In the genomic region with DNA sequence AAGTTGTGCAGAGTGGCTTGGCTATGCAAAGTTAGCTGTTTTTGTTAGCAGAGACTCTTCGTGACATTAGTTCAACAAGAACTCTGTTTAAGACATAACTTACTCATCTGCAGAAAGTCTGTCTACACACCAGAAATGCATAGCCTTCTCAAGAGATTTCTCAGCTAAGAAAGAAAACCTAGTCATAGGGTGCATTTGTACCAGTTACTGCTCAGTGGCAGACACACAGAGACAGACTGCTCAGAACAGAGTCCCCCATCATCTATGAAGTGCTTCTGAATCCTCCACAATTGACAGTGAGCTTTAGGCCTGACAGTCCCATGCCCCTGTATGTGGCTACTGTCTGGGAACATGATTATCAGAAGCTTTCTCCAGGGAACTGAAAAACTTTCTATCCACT, we compare ENCODE assay signal across 12 cellular contexts.
"Had no signal": no experiment of that assay in that cellular context is flagged by ENCODE, and none has a peak within 500 bp of the region (broad histone marks: within the 10 kb centered on the region; RNA-seq: fewer than 3 reads in every experiment).

No MANE protein-coding gene starts in this region.

- DNase-seq: activated effector memory CD4-positive, alpha-beta T cell treated with anti-CD3 and anti-CD28 coated beads, Interleukin-2, amount 50 U/mL, for 16 hours; activated T-cell treated with anti-CD3 and anti-CD28 coated beads, Interleukin-2, amount 50 U/mL, for 1 hour; cerebellar nuclear complex; dermis blood vessel endothelial cell; endodermal cell; kidney; right cardiac atrium; stimulated activated naive CD4-positive, alpha-beta T cell; T-helper 17 cell had no signal

- H3K27me3 ChIP-seq: brain microvascular endothelial cell, hepatocyte, suprapubic skin had no signal

- H3K27ac ChIP-seq: brain microvascular endothelial cell, hepatocyte, suprapubic skin had no signal

- ATAC-seq: T-helper 17 cell had no signal
